1 cellular context compared by ENCODE assay signal in genomic region chr12:32755654-32756475, GRCh38.
TF ChIP-seq lines count a peak whose summit lies in the region.

TSS of gene YARS2 (minus strand) at chr12:32755897. CDS start at chr12:32755874, 23 bp downstream.

TF ChIP-seq in GM23338, 12 proteins besides CTCF, POLR2A, EP300 and RAD21 (continued from another document):
- TF ChIP-seq ZNF462 (CRISPR knock-in tag; IDR thresholded peaks at IDR 0.05), result no peak
- peak; percentile 69 for TF ChIP-seq CREB1 (CRISPR knock-in tag; IDR thresholded peaks at IDR 0.05; ENCODE audit: low read depth)
- TF ChIP-seq REST (IDR thresholded peaks at IDR 0.05; ENCODE audit: unreplicated experiment), result peak; percentile 17
- 0 out of 2 replicates have a peak, but pooled peaks have one; percentile 36 for TF ChIP-seq ETS1 (IDR thresholded peaks at IDR 0.05)
